ENCODE assay signal across 8 cellular contexts in genomic region chr1:47437518-47438320, GRCh38. TPM values are rescaled to one million over a fixed set of nuclear protein-coding genes. Genes with fewer than 3 reads are reported as not detected.
DNase-seq lines count a peak whose midpoint lies in the region; ATAC-seq and TF ChIP-seq lines count a peak whose summit lies in the region.

TSS of gene FOXD2 (plus strand) at chr1:47438044. CDS start at chr1:47438136, 92 bp downstream.

- TF ChIP-seq CTCF in BE2C (IDR thresholded peaks at IDR 0.05; ENCODE audit: low read depth, low read length) (peak; percentile 52), right lobe of liver (IDR thresholded peaks at IDR 0.05) (peak; percentile 98 to 100 (median 99))

- TF ChIP-seq POLR2A in right lobe of liver (IDR thresholded peaks at IDR 0.05) = peak; percentile 76

- H3K4me1 ChIP-seq in BE2C (no peaks in the 10 kb centered on the region), right lobe of liver (peaks cover 0 to 11% (median 0%) of the 10 kb centered on the region in 4 donors)

- ATAC-seq in GM19023 (IDR thresholded peaks at IDR 0.05; ENCODE audit: unreplicated experiment) (peak; percentile 84), HG03175 (IDR thresholded peaks at IDR 0.05; ENCODE audit: unreplicated experiment) (peak; percentile 85), right lobe of liver (peak; percentile 90 to 95 (median 92))

- DNase-seq in BE2C (peak; percentile 78), NCI-H446 (lab: John Stamatoyannopoulos, UW) (peak; percentile 92), dedifferentiated amniotic fluid mesenchymal stem cell (ENCODE audit: extremely low spot score) (peak; percentile 60), right lobe of liver (peak; percentile 92 to 93 (median 92))
- DNase-seq in activated CD4-positive, alpha-beta T cell treated with anti-CD3 and anti-CD28 coated beads for 24 hours (ENCODE audit: low read depth in 2 of 2) = peak; percentile 84 to 89
- DNase-seq in stimulated activated CD4-positive, alpha-beta T cell treated with anti-CD3 and anti-CD28 coated beads, Interleukin-4, amount 100 ng/mL, for 48 hours (ENCODE audit: low read depth in 2 of 2) = peak; percentile 87 to 93

- H3K27me3 ChIP-seq in BE2C (peaks cover 93% of the 10 kb centered on the region), right lobe of liver (peaks cover 0 to 2% of the 10 kb centered on the region in 2 donors)

- no peaks in the 10 kb centered on the region for H3K9me3 ChIP-seq in BE2C
- H3K9me3 ChIP-seq in right lobe of liver = no peaks in the 10 kb centered on the region

- 3% methylated on average over 7 of the region's 94 CpGs for WGBS in right lobe of liver (ENCODE audit: insufficient coverage, low coverage, low lambda C conversion rate, missing lambda C conversion rate)

- H3K27ac ChIP-seq in right lobe of liver = peak within 1 kb of the TSS; percentile 67 to 77 (median 73)

- intact Hi-C loops in right lobe of liver (cut with DNase I) = no loop called here

- H3K4me3 ChIP-seq in BE2C (ENCODE audit: low read depth, low read length) (peak within 1 kb of the TSS; percentile 51), right lobe of liver (peak within 1 kb of the TSS; percentile 77 to 90 (median 83))

- no peaks in the 10 kb centered on the region for H3K36me3 ChIP-seq in BE2C
- H3K36me3 ChIP-seq in right lobe of liver = no peaks in the 10 kb centered on the region

RNA-seq across cellular contexts. Expression of gene FOXD2, which starts in this region (rescaled TPM):
- not detected for polyA plus RNA-seq in BE2C (2012; ENCODE audit: insufficient read depth, insufficient read length, low read depth)
- total RNA-seq in right lobe of liver = under 1 TPM; 0.25 to 0.86 (median 0.41) TPM

Comparison
In these comparisons a context has a peak if more than half of its experiments do, and no peak if none do; other contexts are left out.
1. Peak in every context shown above with its lines: DNase-seq, ATAC-seq, H3K4me3 ChIP-seq and H3K27ac ChIP-seq.
2. Peak in DNase-seq, ATAC-seq, H3K4me3 ChIP-seq and H3K27ac ChIP-seq in right lobe of liver; RNA of the gene not detected or under 1 TPM.